Comparison of ENCODE assay signal across 10 cellular contexts in the genomic region with DNA sequence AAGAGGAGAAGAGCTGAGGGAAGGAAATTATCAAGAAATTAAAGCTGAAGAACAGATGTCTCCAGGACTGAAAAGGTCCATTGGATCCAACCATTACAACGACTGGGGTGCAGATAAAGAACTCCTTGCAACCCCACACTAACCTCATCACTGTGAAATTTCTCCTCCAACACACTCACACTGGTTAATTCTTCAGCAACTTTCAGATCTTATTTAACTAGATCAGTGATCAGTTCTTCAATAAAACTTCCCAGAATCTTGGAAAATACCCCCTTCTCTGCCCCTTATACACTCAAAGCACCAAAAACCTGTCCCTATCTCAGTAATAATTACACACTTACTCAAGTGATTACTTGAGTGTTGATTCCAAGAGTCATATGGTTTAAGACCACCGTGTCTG.
DNase-seq lines count a peak whose midpoint lies in the region; ATAC-seq and TF ChIP-seq lines count a peak whose summit lies in the region.
"Had no signal": no experiment of that assay in that cellular context is flagged by ENCODE, and none has a peak within 500 bp of the region (broad histone marks: within the 10 kb centered on the region; RNA-seq: fewer than 3 reads in every experiment).

No MANE protein-coding gene starts in this region.

- H2AFZ ChIP-seq in OCI-LY1 (ENCODE audit: low read length) = peak overlapping the region; percentile 94

- H3K36me3 ChIP-seq in OCI-LY1 (ENCODE audit: insufficient read depth, low read length) = no peaks in the 10 kb centered on the region

- H3K4me3 ChIP-seq in OCI-LY1 (ENCODE audit: low read depth, low read length, poor library complexity, severe bottlenecking) = no peak overlapping the region

- H3K79me2 ChIP-seq in OCI-LY1 (ENCODE audit: insufficient read depth, low read length) = no peaks in the 10 kb centered on the region

- TF ChIP-seq CTCF in OCI-LY1 (IDR thresholded peaks at IDR 0.05; ENCODE audit: low read length) = no peak
- no peak for TF ChIP-seq CTCF in endothelial cell (IDR thresholded peaks at IDR 0.05; ENCODE audit: unreplicated experiment)

- ATAC-seq in activated T-cell treated with anti-CD3 and anti-CD28 coated beads, Interleukin-2, amount 50 U/mL, for 72 hours (replicated peaks in 1 of 2) = peak; percentile 24 to 28
- no peak for ATAC-seq in stimulated activated effector memory CD8-positive, alpha-beta T cell treated with anti-CD3 and anti-CD28 coated beads, Interleukin-12 subunit alpha, Interleukin-12 subunit beta, amount 100 ng/mL, for 72 hours
- ATAC-seq in GM19328 (IDR thresholded peaks at IDR 0.05; ENCODE audit: unreplicated experiment) = no peak

- no peak overlapping the region for H3K4me2 ChIP-seq in OCI-LY1 (ENCODE audit: low read length)

- no peaks in the 10 kb centered on the region for H4K20me1 ChIP-seq in OCI-LY1 (ENCODE audit: insufficient read depth, low read length)

- H3K4me1 ChIP-seq in OCI-LY1 (ENCODE audit: insufficient read depth, low read length, severe bottlenecking) = peaks cover 11% of the 10 kb centered on the region

- H3K9ac ChIP-seq in OCI-LY1 (ENCODE audit: low read length) = no peak overlapping the region

- no peak overlapping the region for H3K27ac ChIP-seq in OCI-LY1 (ENCODE audit: low read depth, low read length, poor library complexity, severe bottlenecking)

- no peaks in the 10 kb centered on the region for H3F3A ChIP-seq in OCI-LY1 (ENCODE audit: insufficient read depth, low read length)

- H3K9me3 ChIP-seq in OCI-LY1 (ENCODE audit: low read length) = no peaks in the 10 kb centered on the region

- no peak for DNase-seq in activated T-cell treated with anti-CD3 and anti-CD28 coated beads, Interleukin-2, amount 50 U/mL, for 72 hours
- DNase-seq in activated T-cell treated with anti-CD3 and anti-CD28 coated beads for 4 hours (no peak), endothelial cell (ENCODE audit: low spot score) (no peak), COR-L47 (lab: John Stamatoyannopoulos, UW) (no peak), inferior parietal cortex (ENCODE audit: extremely low spot score) (no peak)
- DNase-seq in stimulated activated effector memory CD8-positive, alpha-beta T cell treated with anti-CD3 and anti-CD28 coated beads, Interleukin-12 subunit alpha, Interleukin-12 subunit beta, amount 100 ng/mL, for 72 hours (ENCODE audit: low spot score in 2 of 2) = no peak
- DNase-seq: GF-D8 had no signal

- no peaks in the 10 kb centered on the region for H3K9me2 ChIP-seq in OCI-LY1 (ENCODE audit: low read depth, low read length)

- H3K27ac Mint-ChIP-seq in activated T-cell treated with anti-CD3 and anti-CD28 coated beads, Interleukin-2, amount 50 U/mL, for 72 hours = peak overlapping the region; percentile 97
- H3K27ac Mint-ChIP-seq in endothelial cell (ENCODE audit: unreplicated experiment) = peak overlapping the region; percentile 3
- peak overlapping the region; percentile 99 for H3K27ac Mint-ChIP-seq in stimulated activated effector memory CD8-positive, alpha-beta T cell treated with anti-CD3 and anti-CD28 coated beads, Interleukin-12 subunit alpha, Interleukin-12 subunit beta, amount 100 ng/mL, for 72 hours

- H3K9me3 Mint-ChIP-seq in activated T-cell treated with anti-CD3 and anti-CD28 coated beads, Interleukin-2, amount 50 U/mL, for 72 hours = no peaks in the 10 kb centered on the region
- no peaks in the 10 kb centered on the region for H3K9me3 Mint-ChIP-seq in endothelial cell (ENCODE audit: unreplicated experiment)
- no peaks in the 10 kb centered on the region for H3K9me3 Mint-ChIP-seq in stimulated activated effector memory CD8-positive, alpha-beta T cell treated with anti-CD3 and anti-CD28 coated beads, Interleukin-12 subunit alpha, Interleukin-12 subunit beta, amount 100 ng/mL, for 72 hours
- H3K9me3 Mint-ChIP-seq: naive B cell had no signal

- H3K27me3 ChIP-seq in OCI-LY1 (ENCODE audit: insufficient read depth, low read length) = no peaks in the 10 kb centered on the region

- H3K36me3 Mint-ChIP-seq in activated T-cell treated with anti-CD3 and anti-CD28 coated beads, Interleukin-2, amount 50 U/mL, for 72 hours (ENCODE audit: insufficient read depth in 2 of 2) = no peaks in the 10 kb centered on the region
- H3K36me3 Mint-ChIP-seq in endothelial cell (ENCODE audit: low read depth, unreplicated experiment) = no peaks in the 10 kb centered on the region
- H3K36me3 Mint-ChIP-seq in stimulated activated effector memory CD8-positive, alpha-beta T cell treated with anti-CD3 and anti-CD28 coated beads, Interleukin-12 subunit alpha, Interleukin-12 subunit beta, amount 100 ng/mL, for 72 hours = peaks cover 6% of the 10 kb centered on the region
- H3K36me3 Mint-ChIP-seq: naive B cell had no signal

- no peaks in the 10 kb centered on the region for H3K27me3 Mint-ChIP-seq in activated T-cell treated with anti-CD3 and anti-CD28 coated beads, Interleukin-2, amount 50 U/mL, for 72 hours (ENCODE audit: low read depth)
- peaks cover 1% of the 10 kb centered on the region for H3K27me3 Mint-ChIP-seq in endothelial cell (ENCODE audit: unreplicated experiment)
- H3K27me3 Mint-ChIP-seq: naive B cell had no signal

- H3K4me1 Mint-ChIP-seq in activated T-cell treated with anti-CD3 and anti-CD28 coated beads, Interleukin-2, amount 50 U/mL, for 72 hours (ENCODE audit: low read depth) = peaks cover 41% of the 10 kb centered on the region
- peaks cover 9% of the 10 kb centered on the region for H3K4me1 Mint-ChIP-seq in endothelial cell (ENCODE audit: unreplicated experiment)
- peaks cover 27% of the 10 kb centered on the region for H3K4me1 Mint-ChIP-seq in stimulated activated effector memory CD8-positive, alpha-beta T cell treated with anti-CD3 and anti-CD28 coated beads, Interleukin-12 subunit alpha, Interleukin-12 subunit beta, amount 100 ng/mL, for 72 hours

- H3K4me3 Mint-ChIP-seq in activated T-cell treated with anti-CD3 and anti-CD28 coated beads, Interleukin-2, amount 50 U/mL, for 72 hours = peak overlapping the region; percentile 84 to 92
- no peak overlapping the region for H3K4me3 Mint-ChIP-seq in endothelial cell (ENCODE audit: unreplicated experiment)
- peak overlapping the region; percentile 82 for H3K4me3 Mint-ChIP-seq in stimulated activated effector memory CD8-positive, alpha-beta T cell treated with anti-CD3 and anti-CD28 coated beads, Interleukin-12 subunit alpha, Interleukin-12 subunit beta, amount 100 ng/mL, for 72 hours

Comparison
In these comparisons a context has a peak if more than half of its experiments do, and no peak if none do; other contexts are left out.
1. ATAC-seq: peak in activated T-cell treated with anti-CD3 and anti-CD28 coated beads, Interleukin-2, amount 50 U/mL, for 72 hours (2 of 2); none in stimulated activated effector memory CD8-positive, alpha-beta T cell treated with anti-CD3 and anti-CD28 coated beads, Interleukin-12 subunit alpha, Interleukin-12 subunit beta, amount 100 ng/mL, for 72 hours (single experiment) and GM19328 (single experiment).
2. H3K27ac Mint-ChIP-seq: peak in every context shown above with its lines; median percentile 99 in stimulated activated effector memory CD8-positive, alpha-beta T cell treated with anti-CD3 and anti-CD28 coated beads, Interleukin-12 subunit alpha, Interleukin-12 subunit beta, amount 100 ng/mL, for 72 hours; 97 in activated T-cell treated with anti-CD3 and anti-CD28 coated beads, Interleukin-2, amount 50 U/mL, for 72 hours; 3 in endothelial cell.